ENCODE assay signal across 7 cellular contexts in genomic region chr1:171740987-171741871, GRCh38. TPM values are rescaled to one million over a fixed set of nuclear protein-coding genes. Genes with fewer than 3 reads are reported as not detected.
DNase-seq lines count a peak whose midpoint lies in the region; ATAC-seq and TF ChIP-seq lines count a peak whose summit lies in the region.

No MANE protein-coding gene starts in this region.

- DNase-seq in GM13977 (ENCODE audit: low spot score) (peak; percentile 67), NCI-H526 (lab: John Stamatoyannopoulos, UW) (peak; percentile 68 to 79), mesendoderm (peak; percentile 47)
- DNase-seq in activated CD4-positive, alpha-beta T cell treated with anti-CD3 and anti-CD28 coated beads, Interleukin-2, amount 50 U/mL, for 4 hours, result peak; percentile 26
- DNase-seq in effector memory CD8-positive, alpha-beta T cell, result peak; percentile 14 to 35 (median 24)
- DNase-seq in stimulated activated naive B cell treated with anti-CD40 and anti-IgM and Interleukin-4, amounts not matched to agents 10 μg/mL and 1 μg/mL and 100 μg/mL, for 72 hours, result peak; percentile 19

- no CpG with 5 or more reads among the region's 28 CpGs for WGBS in mesendoderm (ENCODE audit: extremely low coverage, insufficient coverage, low lambda C conversion rate)

- peak overlapping the region; percentile 35 for H3K18ac ChIP-seq in mesendoderm (ENCODE audit: low read length)

- no peak overlapping the region for H4K5ac ChIP-seq in mesendoderm (ENCODE audit: low read length)

- no peak for TF ChIP-seq CTCF in GM13977 (IDR thresholded peaks at IDR 0.05; ENCODE audit: extremely low read depth, insufficient read depth, missing control alignments)

- peak overlapping the region; percentile 67 for H3K9ac ChIP-seq in mesendoderm (ENCODE audit: low read length)

- H3K4me1 Mint-ChIP-seq in effector memory CD8-positive, alpha-beta T cell (ENCODE audit: low read depth in 2 of 2), result peaks cover 34 to 56% of the 10 kb centered on the region in 2 donors
- H3K4me1 Mint-ChIP-seq in stimulated activated naive B cell treated with anti-CD40 and anti-IgM and Interleukin-4, amounts not matched to agents 10 μg/mL and 1 μg/mL and 100 μg/mL, for 72 hours, result peaks cover 19 to 40% of the 10 kb centered on the region in 2 donors

- peak overlapping the region; percentile 5 for H3K4ac ChIP-seq in mesendoderm (ENCODE audit: low read depth, low read length)

- no peaks in the 10 kb centered on the region for H3K79me2 ChIP-seq in mesendoderm (ENCODE audit: control insufficient read depth, insufficient read depth, low read length)

- peaks cover 16% of the 10 kb centered on the region for H3K36me3 Mint-ChIP-seq in effector memory CD8-positive, alpha-beta T cell (ENCODE audit: insufficient read depth)
- peaks cover 8 to 9% of the 10 kb centered on the region in 2 donors for H3K36me3 Mint-ChIP-seq in stimulated activated naive B cell treated with anti-CD40 and anti-IgM and Interleukin-4, amounts not matched to agents 10 μg/mL and 1 μg/mL and 100 μg/mL, for 72 hours

- peak overlapping the region; percentile 99 to 100 for H3K27ac Mint-ChIP-seq in effector memory CD8-positive, alpha-beta T cell
- H3K27ac Mint-ChIP-seq in stimulated activated naive B cell treated with anti-CD40 and anti-IgM and Interleukin-4, amounts not matched to agents 10 μg/mL and 1 μg/mL and 100 μg/mL, for 72 hours, result peak overlapping the region; percentile 99

- H3K4me2 ChIP-seq in mesendoderm (ENCODE audit: low read length), result peak overlapping the region; percentile 98

- no peaks in the 10 kb centered on the region for H3K27me3 ChIP-seq in mesendoderm (ENCODE audit: insufficient read depth, low read length, poor library complexity)

- no peak overlapping the region for H2AK5ac ChIP-seq in mesendoderm (ENCODE audit: low read length)

- H3K9me3 Mint-ChIP-seq in effector memory CD8-positive, alpha-beta T cell, result no peaks in the 10 kb centered on the region
- no peaks in the 10 kb centered on the region for H3K9me3 Mint-ChIP-seq in stimulated activated naive B cell treated with anti-CD40 and anti-IgM and Interleukin-4, amounts not matched to agents 10 μg/mL and 1 μg/mL and 100 μg/mL, for 72 hours

- peaks cover 2% of the 10 kb centered on the region for H3K79me1 ChIP-seq in mesendoderm (ENCODE audit: low read length)

- peak; percentile 23 for ATAC-seq in HG02943 (IDR thresholded peaks at IDR 0.05; ENCODE audit: low read depth, unreplicated experiment)
- peak; percentile 24 for ATAC-seq in effector memory CD8-positive, alpha-beta T cell (replicated peaks)
- ATAC-seq in stimulated activated naive B cell treated with anti-CD40 and anti-IgM and Interleukin-4, amounts not matched to agents 10 μg/mL and 1 μg/mL and 100 μg/mL, for 72 hours (replicated peaks), result peak; percentile 51 to 54

- peak overlapping the region; percentile 56 for H3K23ac ChIP-seq in mesendoderm (ENCODE audit: low read length)

- H2BK15ac ChIP-seq in mesendoderm (replicated peaks; ENCODE audit: low read depth), result no peak overlapping the region

- H2BK120ac ChIP-seq in mesendoderm (ENCODE audit: low read depth, low read length), result no peak overlapping the region

- no peak overlapping the region for H2BK5ac ChIP-seq in mesendoderm (ENCODE audit: low read length)

- peaks cover 7% of the 10 kb centered on the region for H3K4me1 ChIP-seq in mesendoderm (ENCODE audit: control insufficient read depth, low read depth, low read length)

- H3K56ac ChIP-seq in mesendoderm (ENCODE audit: low read length), result peak overlapping the region; percentile 82

- H3K36me3 ChIP-seq in mesendoderm (ENCODE audit: control insufficient read depth, insufficient read depth, low read length), result no peaks in the 10 kb centered on the region

- no peaks in the 10 kb centered on the region for H3K27me3 Mint-ChIP-seq in effector memory CD8-positive, alpha-beta T cell
- no peaks in the 10 kb centered on the region for H3K27me3 Mint-ChIP-seq in stimulated activated naive B cell treated with anti-CD40 and anti-IgM and Interleukin-4, amounts not matched to agents 10 μg/mL and 1 μg/mL and 100 μg/mL, for 72 hours

- peak overlapping the region; percentile 98 for H3K4me3 Mint-ChIP-seq in effector memory CD8-positive, alpha-beta T cell
- H3K4me3 Mint-ChIP-seq in stimulated activated naive B cell treated with anti-CD40 and anti-IgM and Interleukin-4, amounts not matched to agents 10 μg/mL and 1 μg/mL and 100 μg/mL, for 72 hours, result peak overlapping the region; percentile 99

- H4K8ac ChIP-seq in mesendoderm (ENCODE audit: low read depth, low read length), result no peak overlapping the region

- H3K4me3 ChIP-seq in mesendoderm (ENCODE audit: low read length), result peak overlapping the region; percentile 44

- in situ Hi-C loops in GM13977 (cut with MboI; ENCODE audit: low pct_unique_long_range_greater_than_20kb, low sequenced_read_pairs, unreplicated experiment), result no loop called here

- peak overlapping the region; percentile 85 for H3K27ac ChIP-seq in mesendoderm (ENCODE audit: low read depth, low read length)

RNA-seq across cellular contexts. Expression of gene VAMP4, which starts 0.6 kb away (rescaled TPM):
- 4.2 TPM for polyA plus RNA-seq in mesendoderm (2013, experiment 1 of 2)
- polyA plus RNA-seq in mesendoderm (2013, experiment 2 of 2), result 4.0 TPM

RNA-seq across cellular contexts. Expression of gene METTL13, which starts 40.2 kb away (rescaled TPM):
- 29.7 TPM for polyA plus RNA-seq in mesendoderm (2013, experiment 1 of 2)
- 32.3 TPM for polyA plus RNA-seq in mesendoderm (2013, experiment 2 of 2)

Comparison
In these comparisons a context has a peak if more than half of its experiments do, and no peak if none do; other contexts are left out.
1. Peak in every context shown above with its lines: DNase-seq, ATAC-seq, H3K4me3 ChIP-seq and H3K27ac ChIP-seq.
2. DNase-seq: peak in every context shown above with its lines; median percentile 74 in NCI-H526; 67 in GM13977; 47 in mesendoderm; 26 in activated CD4-positive, alpha-beta T cell treated with anti-CD3 and anti-CD28 coated beads, Interleukin-2, amount 50 U/mL, for 4 hours; 24 in effector memory CD8-positive, alpha-beta T cell; 19 in stimulated activated naive B cell treated with anti-CD40 and anti-IgM and Interleukin-4, amounts not matched to agents 10 μg/mL and 1 μg/mL and 100 μg/mL, for 72 hours.